ENCODE assay signal across 1 cellular context in the genomic region with DNA sequence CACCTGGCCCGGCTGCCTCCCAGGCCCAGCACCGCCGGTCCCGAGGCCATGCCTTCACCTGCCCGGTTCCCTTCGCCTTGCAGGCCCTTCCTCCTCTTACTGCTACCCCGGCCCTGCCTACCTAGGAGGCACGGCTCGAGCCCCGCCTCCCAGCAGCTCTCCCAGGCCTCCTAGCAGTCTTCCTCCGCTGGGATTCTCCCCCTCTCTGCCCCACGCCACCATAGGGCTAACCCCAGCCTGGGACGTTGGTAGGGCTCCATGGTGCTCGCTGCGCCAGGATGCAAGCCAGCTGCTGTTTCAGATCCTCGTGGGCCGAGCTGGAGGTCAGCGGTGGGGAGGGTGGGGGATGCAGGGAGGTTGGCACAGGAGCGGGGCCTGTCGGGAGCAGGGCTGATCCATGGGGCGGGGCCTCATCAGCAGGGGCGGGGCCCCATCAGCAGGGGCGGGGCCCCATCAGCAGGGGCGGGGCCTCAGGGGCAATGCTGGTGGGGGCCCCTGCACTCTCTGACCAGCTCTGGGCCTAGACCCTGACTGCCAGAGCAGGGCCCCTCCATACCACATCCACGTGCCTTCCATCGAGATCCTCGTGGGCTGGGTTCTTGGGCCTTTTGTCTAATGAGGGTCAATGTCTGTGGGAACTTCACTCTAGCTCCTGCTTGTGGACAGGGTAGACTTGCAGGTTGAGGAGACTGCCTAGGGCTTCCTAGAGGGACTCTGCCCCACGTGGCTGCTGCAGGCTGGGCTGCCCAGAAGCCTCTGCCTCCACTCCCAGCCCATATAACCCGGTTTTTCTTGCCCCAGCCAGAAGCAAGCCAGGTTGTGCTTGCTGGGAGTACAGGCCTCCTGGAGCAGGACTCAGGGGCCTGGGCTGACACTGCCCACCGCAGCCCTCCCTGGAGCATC.
TF ChIP-seq lines count a peak whose summit lies in the region.

No MANE protein-coding gene starts in this region.

TF ChIP-seq in K562, 482 proteins besides CTCF, POLR2A, EP300 and RAD21 (continued from another document and continues in another):
- TF ChIP-seq, protein P1, sequence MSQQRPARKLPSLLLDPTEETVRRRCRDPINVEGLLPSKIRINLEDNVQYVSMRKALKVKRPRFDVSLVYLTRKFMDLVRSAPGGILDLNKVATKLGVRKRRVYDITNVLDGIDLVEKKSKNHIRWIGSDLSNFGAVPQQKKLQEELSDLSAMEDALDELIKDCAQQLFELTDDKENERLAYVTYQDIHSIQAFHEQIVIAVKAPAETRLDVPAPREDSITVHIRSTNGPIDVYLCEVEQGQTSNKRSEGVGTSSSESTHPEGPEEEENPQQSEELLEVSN (IDR thresholded peaks at IDR 0.05; ENCODE audit: borderline replicate concordance in 1 of 2, extremely low read depth in 1 of 2, insufficient read depth in 1 of 2, insufficient read length in 1 of 2, low read depth in 1 of 2, low read length in 1 of 2, poor library complexity in 1 of 2, severe bottlenecking in 1 of 2) = peak in 1 of 2 experiments; percentile 33
- TF ChIP-seq FOS (IDR thresholded peaks at IDR 0.05; ENCODE audit: extremely low read depth, insufficient read length) (no peak), CHD1 (IDR thresholded peaks at IDR 0.05; ENCODE audit: low read length) (no peak), NFIC (IDR thresholded peaks at IDR 0.05) (peak; percentile 31), PURB (CRISPR knock-in tag; IDR thresholded peaks at IDR 0.05; ENCODE audit: low read depth) (no peak), KLF13 (tag; IDR thresholded peaks at IDR 0.05; ENCODE audit: borderline replicate concordance, low read depth) (peak; percentile 61; the same call in 1 of the 2 replicates), XRCC5 (IDR thresholded peaks at IDR 0.05; ENCODE audit: low read depth, low read length) (0 out of 2 replicates have a peak, but pooled peaks have one; percentile 19), YBX1 (IDR thresholded peaks at IDR 0.05) (no peak), HNRNPUL1 (IDR thresholded peaks at IDR 0.05; ENCODE audit: low read length) (no peak), SMARCB1 (IDR thresholded peaks at IDR 0.05; ENCODE audit: insufficient read length, low read depth) (no peak), CBX5 (IDR thresholded peaks at IDR 0.05; ENCODE audit: borderline replicate concordance, low read depth) (no peak), JUNB (CRISPR knock-in tag; conservative IDR thresholded peaks at IDR 0.05) (no peak), SMC3 (conservative IDR thresholded peaks at IDR 0.05; ENCODE audit: insufficient read depth, low read depth, low read length) (no peak), BRCA1 (IDR thresholded peaks at IDR 0.05) (no peak), BRCA1 (CRISPR knock-in tag; IDR thresholded peaks at IDR 0.05) (no peak), HNRNPL (IDR thresholded peaks at IDR 0.05; ENCODE audit: low read depth, low read length) (peak; percentile 75; the same call in 1 of the 2 replicates), MECOM (CRISPR knock-in tag; IDR thresholded peaks at IDR 0.05) (no peak), HEY1 (CRISPR knock-in tag; IDR thresholded peaks at IDR 0.05; ENCODE audit: borderline replicate concordance) (no peak), HDGF (IDR thresholded peaks at IDR 0.05) (peak; percentile 65; the same call in 1 of the 2 replicates), POLR2G (IDR thresholded peaks at IDR 0.05; ENCODE audit: low read depth, low read length) (peak; percentile 62; the same call in 1 of the 2 replicates), ZNF217 (CRISPR knock-in tag; IDR thresholded peaks at IDR 0.05) (no peak)
- TF ChIP-seq, protein P2, sequence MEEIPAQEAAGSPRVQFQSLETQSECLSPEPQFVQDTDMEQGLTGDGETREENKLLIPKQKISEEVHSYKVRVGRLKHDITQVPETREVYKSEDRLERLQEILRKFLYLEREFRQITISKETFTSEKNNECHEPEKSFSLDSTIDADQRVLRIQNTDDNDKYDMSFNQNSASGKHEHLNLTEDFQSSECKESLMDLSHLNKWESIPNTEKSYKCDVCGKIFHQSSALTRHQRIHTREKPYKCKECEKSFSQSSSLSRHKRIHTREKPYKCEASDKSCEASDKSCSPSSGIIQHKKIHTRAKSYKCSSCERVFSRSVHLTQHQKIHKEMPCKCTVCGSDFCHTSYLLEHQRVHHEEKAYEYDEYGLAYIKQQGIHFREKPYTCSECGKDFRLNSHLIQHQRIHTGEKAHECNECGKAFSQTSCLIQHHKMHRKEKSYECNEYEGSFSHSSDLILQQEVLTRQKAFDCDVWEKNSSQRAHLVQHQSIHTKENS (CRISPR knock-in tag; IDR thresholded peaks at IDR 0.05) = 0 out of 2 replicates have a peak, but pooled peaks have one; percentile 32
- TF ChIP-seq, protein P3, sequence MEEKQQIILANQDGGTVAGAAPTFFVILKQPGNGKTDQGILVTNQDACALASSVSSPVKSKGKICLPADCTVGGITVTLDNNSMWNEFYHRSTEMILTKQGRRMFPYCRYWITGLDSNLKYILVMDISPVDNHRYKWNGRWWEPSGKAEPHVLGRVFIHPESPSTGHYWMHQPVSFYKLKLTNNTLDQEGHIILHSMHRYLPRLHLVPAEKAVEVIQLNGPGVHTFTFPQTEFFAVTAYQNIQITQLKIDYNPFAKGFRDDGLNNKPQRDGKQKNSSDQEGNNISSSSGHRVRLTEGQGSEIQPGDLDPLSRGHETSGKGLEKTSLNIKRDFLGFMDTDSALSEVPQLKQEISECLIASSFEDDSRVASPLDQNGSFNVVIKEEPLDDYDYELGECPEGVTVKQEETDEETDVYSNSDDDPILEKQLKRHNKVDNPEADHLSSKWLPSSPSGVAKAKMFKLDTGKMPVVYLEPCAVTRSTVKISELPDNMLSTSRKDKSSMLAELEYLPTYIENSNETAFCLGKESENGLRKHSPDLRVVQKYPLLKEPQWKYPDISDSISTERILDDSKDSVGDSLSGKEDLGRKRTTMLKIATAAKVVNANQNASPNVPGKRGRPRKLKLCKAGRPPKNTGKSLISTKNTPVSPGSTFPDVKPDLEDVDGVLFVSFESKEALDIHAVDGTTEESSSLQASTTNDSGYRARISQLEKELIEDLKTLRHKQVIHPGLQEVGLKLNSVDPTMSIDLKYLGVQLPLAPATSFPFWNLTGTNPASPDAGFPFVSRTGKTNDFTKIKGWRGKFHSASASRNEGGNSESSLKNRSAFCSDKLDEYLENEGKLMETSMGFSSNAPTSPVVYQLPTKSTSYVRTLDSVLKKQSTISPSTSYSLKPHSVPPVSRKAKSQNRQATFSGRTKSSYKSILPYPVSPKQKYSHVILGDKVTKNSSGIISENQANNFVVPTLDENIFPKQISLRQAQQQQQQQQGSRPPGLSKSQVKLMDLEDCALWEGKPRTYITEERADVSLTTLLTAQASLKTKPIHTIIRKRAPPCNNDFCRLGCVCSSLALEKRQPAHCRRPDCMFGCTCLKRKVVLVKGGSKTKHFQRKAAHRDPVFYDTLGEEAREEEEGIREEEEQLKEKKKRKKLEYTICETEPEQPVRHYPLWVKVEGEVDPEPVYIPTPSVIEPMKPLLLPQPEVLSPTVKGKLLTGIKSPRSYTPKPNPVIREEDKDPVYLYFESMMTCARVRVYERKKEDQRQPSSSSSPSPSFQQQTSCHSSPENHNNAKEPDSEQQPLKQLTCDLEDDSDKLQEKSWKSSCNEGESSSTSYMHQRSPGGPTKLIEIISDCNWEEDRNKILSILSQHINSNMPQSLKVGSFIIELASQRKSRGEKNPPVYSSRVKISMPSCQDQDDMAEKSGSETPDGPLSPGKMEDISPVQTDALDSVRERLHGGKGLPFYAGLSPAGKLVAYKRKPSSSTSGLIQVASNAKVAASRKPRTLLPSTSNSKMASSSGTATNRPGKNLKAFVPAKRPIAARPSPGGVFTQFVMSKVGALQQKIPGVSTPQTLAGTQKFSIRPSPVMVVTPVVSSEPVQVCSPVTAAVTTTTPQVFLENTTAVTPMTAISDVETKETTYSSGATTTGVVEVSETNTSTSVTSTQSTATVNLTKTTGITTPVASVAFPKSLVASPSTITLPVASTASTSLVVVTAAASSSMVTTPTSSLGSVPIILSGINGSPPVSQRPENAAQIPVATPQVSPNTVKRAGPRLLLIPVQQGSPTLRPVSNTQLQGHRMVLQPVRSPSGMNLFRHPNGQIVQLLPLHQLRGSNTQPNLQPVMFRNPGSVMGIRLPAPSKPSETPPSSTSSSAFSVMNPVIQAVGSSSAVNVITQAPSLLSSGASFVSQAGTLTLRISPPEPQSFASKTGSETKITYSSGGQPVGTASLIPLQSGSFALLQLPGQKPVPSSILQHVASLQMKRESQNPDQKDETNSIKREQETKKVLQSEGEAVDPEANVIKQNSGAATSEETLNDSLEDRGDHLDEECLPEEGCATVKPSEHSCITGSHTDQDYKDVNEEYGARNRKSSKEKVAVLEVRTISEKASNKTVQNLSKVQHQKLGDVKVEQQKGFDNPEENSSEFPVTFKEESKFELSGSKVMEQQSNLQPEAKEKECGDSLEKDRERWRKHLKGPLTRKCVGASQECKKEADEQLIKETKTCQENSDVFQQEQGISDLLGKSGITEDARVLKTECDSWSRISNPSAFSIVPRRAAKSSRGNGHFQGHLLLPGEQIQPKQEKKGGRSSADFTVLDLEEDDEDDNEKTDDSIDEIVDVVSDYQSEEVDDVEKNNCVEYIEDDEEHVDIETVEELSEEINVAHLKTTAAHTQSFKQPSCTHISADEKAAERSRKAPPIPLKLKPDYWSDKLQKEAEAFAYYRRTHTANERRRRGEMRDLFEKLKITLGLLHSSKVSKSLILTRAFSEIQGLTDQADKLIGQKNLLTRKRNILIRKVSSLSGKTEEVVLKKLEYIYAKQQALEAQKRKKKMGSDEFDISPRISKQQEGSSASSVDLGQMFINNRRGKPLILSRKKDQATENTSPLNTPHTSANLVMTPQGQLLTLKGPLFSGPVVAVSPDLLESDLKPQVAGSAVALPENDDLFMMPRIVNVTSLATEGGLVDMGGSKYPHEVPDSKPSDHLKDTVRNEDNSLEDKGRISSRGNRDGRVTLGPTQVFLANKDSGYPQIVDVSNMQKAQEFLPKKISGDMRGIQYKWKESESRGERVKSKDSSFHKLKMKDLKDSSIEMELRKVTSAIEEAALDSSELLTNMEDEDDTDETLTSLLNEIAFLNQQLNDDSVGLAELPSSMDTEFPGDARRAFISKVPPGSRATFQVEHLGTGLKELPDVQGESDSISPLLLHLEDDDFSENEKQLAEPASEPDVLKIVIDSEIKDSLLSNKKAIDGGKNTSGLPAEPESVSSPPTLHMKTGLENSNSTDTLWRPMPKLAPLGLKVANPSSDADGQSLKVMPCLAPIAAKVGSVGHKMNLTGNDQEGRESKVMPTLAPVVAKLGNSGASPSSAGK (IDR thresholded peaks at IDR 0.05) = no peak; the same call in 1 of the 2 replicates
- TF ChIP-seq, protein P4, sequence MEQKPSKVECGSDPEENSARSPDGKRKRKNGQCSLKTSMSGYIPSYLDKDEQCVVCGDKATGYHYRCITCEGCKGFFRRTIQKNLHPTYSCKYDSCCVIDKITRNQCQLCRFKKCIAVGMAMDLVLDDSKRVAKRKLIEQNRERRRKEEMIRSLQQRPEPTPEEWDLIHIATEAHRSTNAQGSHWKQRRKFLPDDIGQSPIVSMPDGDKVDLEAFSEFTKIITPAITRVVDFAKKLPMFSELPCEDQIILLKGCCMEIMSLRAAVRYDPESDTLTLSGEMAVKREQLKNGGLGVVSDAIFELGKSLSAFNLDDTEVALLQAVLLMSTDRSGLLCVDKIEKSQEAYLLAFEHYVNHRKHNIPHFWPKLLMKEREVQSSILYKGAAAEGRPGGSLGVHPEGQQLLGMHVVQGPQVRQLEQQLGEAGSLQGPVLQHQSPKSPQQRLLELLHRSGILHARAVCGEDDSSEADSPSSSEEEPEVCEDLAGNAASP (IDR thresholded peaks at IDR 0.05) = no peak
- TF ChIP-seq, protein P5, sequence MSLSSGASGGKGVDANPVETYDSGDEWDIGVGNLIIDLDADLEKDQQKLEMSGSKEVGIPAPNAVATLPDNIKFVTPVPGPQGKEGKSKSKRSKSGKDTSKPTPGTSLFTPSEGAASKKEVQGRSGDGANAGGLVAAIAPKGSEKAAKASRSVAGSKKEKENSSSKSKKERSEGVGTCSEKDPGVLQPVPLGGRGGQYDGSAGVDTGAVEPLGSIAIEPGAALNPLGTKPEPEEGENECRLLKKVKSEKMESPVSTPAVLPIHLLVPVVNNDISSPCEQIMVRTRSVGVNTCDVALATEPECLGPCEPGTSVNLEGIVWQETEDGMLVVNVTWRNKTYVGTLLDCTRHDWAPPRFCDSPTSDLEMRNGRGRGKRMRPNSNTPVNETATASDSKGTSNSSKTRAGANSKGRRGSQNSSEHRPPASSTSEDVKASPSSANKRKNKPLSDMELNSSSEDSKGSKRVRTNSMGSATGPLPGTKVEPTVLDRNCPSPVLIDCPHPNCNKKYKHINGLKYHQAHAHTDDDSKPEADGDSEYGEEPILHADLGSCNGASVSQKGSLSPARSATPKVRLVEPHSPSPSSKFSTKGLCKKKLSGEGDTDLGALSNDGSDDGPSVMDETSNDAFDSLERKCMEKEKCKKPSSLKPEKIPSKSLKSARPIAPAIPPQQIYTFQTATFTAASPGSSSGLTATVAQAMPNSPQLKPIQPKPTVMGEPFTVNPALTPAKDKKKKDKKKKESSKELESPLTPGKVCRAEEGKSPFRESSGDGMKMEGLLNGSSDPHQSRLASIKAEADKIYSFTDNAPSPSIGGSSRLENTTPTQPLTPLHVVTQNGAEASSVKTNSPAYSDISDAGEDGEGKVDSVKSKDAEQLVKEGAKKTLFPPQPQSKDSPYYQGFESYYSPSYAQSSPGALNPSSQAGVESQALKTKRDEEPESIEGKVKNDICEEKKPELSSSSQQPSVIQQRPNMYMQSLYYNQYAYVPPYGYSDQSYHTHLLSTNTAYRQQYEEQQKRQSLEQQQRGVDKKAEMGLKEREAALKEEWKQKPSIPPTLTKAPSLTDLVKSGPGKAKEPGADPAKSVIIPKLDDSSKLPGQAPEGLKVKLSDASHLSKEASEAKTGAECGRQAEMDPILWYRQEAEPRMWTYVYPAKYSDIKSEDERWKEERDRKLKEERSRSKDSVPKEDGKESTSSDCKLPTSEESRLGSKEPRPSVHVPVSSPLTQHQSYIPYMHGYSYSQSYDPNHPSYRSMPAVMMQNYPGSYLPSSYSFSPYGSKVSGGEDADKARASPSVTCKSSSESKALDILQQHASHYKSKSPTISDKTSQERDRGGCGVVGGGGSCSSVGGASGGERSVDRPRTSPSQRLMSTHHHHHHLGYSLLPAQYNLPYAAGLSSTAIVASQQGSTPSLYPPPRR (CRISPR knock-in tag; IDR thresholded peaks at IDR 0.05; ENCODE audit: borderline replicate concordance) = no peak
- TF ChIP-seq, protein P6, sequence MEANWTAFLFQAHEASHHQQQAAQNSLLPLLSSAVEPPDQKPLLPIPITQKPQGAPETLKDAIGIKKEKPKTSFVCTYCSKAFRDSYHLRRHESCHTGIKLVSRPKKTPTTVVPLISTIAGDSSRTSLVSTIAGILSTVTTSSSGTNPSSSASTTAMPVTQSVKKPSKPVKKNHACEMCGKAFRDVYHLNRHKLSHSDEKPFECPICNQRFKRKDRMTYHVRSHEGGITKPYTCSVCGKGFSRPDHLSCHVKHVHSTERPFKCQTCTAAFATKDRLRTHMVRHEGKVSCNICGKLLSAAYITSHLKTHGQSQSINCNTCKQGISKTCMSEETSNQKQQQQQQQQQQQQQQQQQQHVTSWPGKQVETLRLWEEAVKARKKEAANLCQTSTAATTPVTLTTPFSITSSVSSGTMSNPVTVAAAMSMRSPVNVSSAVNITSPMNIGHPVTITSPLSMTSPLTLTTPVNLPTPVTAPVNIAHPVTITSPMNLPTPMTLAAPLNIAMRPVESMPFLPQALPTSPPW (CRISPR knock-in tag; IDR thresholded peaks at IDR 0.05) = peak; percentile 75
